12 cellular contexts compared by ENCODE assay signal in genomic region chr19:52492201-52492960, GRCh38. TPM values are rescaled to one million over a fixed set of nuclear protein-coding genes. Genes with fewer than 3 reads are reported as not detected.
DNase-seq lines count a peak whose midpoint lies in the region; ATAC-seq and TF ChIP-seq lines count a peak whose summit lies in the region.
"Had no signal": no experiment of that assay in that cellular context is flagged by ENCODE, and none has a peak within 500 bp of the region (broad histone marks: within the 10 kb centered on the region; RNA-seq: fewer than 3 reads in every experiment).

No MANE protein-coding gene starts in this region.

- no peak for TF ChIP-seq CTCF in spleen (IDR thresholded peaks at IDR 0.05 in 8 of 11, conservative IDR thresholded peaks at IDR 0.05 in 3 of 11)

- TF ChIP-seq POLR2A in spleen (IDR thresholded peaks at IDR 0.05), result no peak

- H3K4me1 ChIP-seq in right cardiac atrium (ENCODE audit: control insufficient read depth, insufficient read depth, low read length) (no peaks in the 10 kb centered on the region), spleen (no peaks in the 10 kb centered on the region)

- H3K36me3 ChIP-seq in spleen, result peaks cover 0 to 46% (median 4%) of the 10 kb centered on the region in 6 donors

- H3K4me3 ChIP-seq in right cardiac atrium (ENCODE audit: low read length), result no peak overlapping the region
- no peak overlapping the region for H3K4me3 ChIP-seq in spleen

- ATAC-seq in right cardiac atrium, result peak in 1 of 2 donors; percentile 78
- ATAC-seq in HG03521 (IDR thresholded peaks at IDR 0.05; ENCODE audit: unreplicated experiment), result no peak

- intact Hi-C loops in right cardiac atrium (cut with DNase I), result no loop called here
- intact Hi-C loops in spleen (cut with DNase I; ENCODE audit: low total_unique reads), result no loop called here

- H3K27ac ChIP-seq in right cardiac atrium (ENCODE audit: low read length) (no peak overlapping the region), spleen (no peak overlapping the region)

- peaks cover 8% of the 10 kb centered on the region for H3K9me3 ChIP-seq in right cardiac atrium (ENCODE audit: control insufficient read depth, low read length)
- peaks cover 5 to 100% (median 100%) of the 10 kb centered on the region in 8 donors for H3K9me3 ChIP-seq in spleen

- DNase-seq in activated CD4-positive, alpha-beta T cell treated with anti-CD3 and anti-CD28 coated beads for 48 hours, result peak; percentile 9
- DNase-seq in activated CD4-positive, alpha-beta T cell treated with anti-CD3 and anti-CD28 coated beads for 1 hour, result no peak
- DNase-seq in NCI-H526 treated with DMSO at 0.1 percent for 48 hours (lab: John Stamatoyannopoulos, UW) (peak; percentile 75), right cardiac atrium (peak; percentile 18 to 55 (median 50)), retina (peak; percentile 3), spleen (no peak), NCI-H446 (lab: John Stamatoyannopoulos, UW) (no peak)
- DNase-seq: activated naive CD4-positive, alpha-beta T cell treated with anti-CD3 and anti-CD28 coated beads, Interleukin-2, amount 10 ng/mL, durations not matched to agents 7 days and 5 days; effector memory CD4-positive, alpha-beta T cell; T1000 had no signal

- H3K27me3 ChIP-seq in right cardiac atrium (ENCODE audit: control insufficient read depth, insufficient read depth) (no peaks in the 10 kb centered on the region), spleen (replicated peaks in 1 of 7) (peaks cover 0 to 4% (median 0%) of the 10 kb centered on the region in 7 donors)

- 29% methylated on average over 37 of the region's 37 CpGs for WGBS in right cardiac atrium
- WGBS in spleen, 5 donors, result 24 to 51% (median 37%) methylated on average over 35 to 37 of the region's 37 CpGs

RNA-seq across cellular contexts. Expression of gene ZNF808, which starts 35.1 kb away (rescaled TPM):
- total RNA-seq in right cardiac atrium, result 10 to 100 TPM; 27.6 to 34.2 (median 30.3) TPM
- polyA plus RNA-seq in right cardiac atrium, result 9.0 TPM
- total RNA-seq in spleen, result 10 to 100 TPM; 24.3 to 36.3 (median 28.4) TPM
- polyA plus RNA-seq in spleen, result 1 to 10 TPM; 1.6 to 4.6 (median 1.7) TPM

RNA-seq across cellular contexts. Expression of gene ZNF578, which starts 39.0 kb away (rescaled TPM):
- total RNA-seq in right cardiac atrium, result 1 to 10 TPM; 2.3 to 4.8 (median 2.9) TPM
- 1.2 TPM for polyA plus RNA-seq in right cardiac atrium
- total RNA-seq in spleen, result 1 to 10 TPM; 3.2 to 4.1 (median 3.6) TPM
- polyA plus RNA-seq in spleen, result 1 to 10 TPM in 2 of 3 donors, under 1 TPM in 1; 0.85 to 2.8 (median 1.9) TPM
- total RNA-seq: OCI-LY7 had no signal

Comparison
In these comparisons a context has a peak if more than half of its experiments do, and no peak if none do; other contexts are left out.
1. DNase-seq: peak in activated CD4-positive, alpha-beta T cell treated with anti-CD3 and anti-CD28 coated beads for 48 hours (single experiment), NCI-H526 treated with DMSO at 0.1 percent for 48 hours (single experiment), right cardiac atrium (3 of 3) and retina (single experiment); none in activated CD4-positive, alpha-beta T cell treated with anti-CD3 and anti-CD28 coated beads for 1 hour (single experiment), spleen (single experiment) and NCI-H446 (0 of 2).